Comparison of ENCODE assay signal across 8 cellular contexts in genomic region chr10:13219685-13220670, GRCh38. TPM values are rescaled to one million over a fixed set of nuclear protein-coding genes. Genes with fewer than 3 reads are reported as not detected.
DNase-seq lines count a peak whose midpoint lies in the region; ATAC-seq, FAIRE-seq and TF ChIP-seq lines count a peak whose summit lies in the region.

No MANE protein-coding gene starts in this region.

- intact Hi-C loops in gastrocnemius medialis (cut with DNase I; ENCODE audit: low total_unique reads): loop anchor here (2.0 to 5.0 kb wide), 3 partner anchors 35 to 77 kb away; no protein-coding TSS in a partner anchor

- TF ChIP-seq CTCF in bronchial epithelial cell (IDR thresholded peaks at IDR 0.05; ENCODE audit: insufficient read depth, low read length, severe bottlenecking) (peak; percentile 36), gastrocnemius medialis (IDR thresholded peaks at IDR 0.05 in 4 of 5, conservative IDR thresholded peaks at IDR 0.05 in 1 of 5) (peak in 2 of 5 experiments; percentile 11 to 20)

- TF ChIP-seq POLR2A in gastrocnemius medialis (IDR thresholded peaks at IDR 0.05): no peak

- H3K36me3 ChIP-seq in bronchial epithelial cell (ENCODE audit: control insufficient read depth, insufficient read depth, low read length) (no peaks in the 10 kb centered on the region), gastrocnemius medialis (no peaks in the 10 kb centered on the region)

- H3K27ac ChIP-seq in gastrocnemius medialis: peak overlapping the region; percentile 65 to 84 (median 78)

- ATAC-seq in gastrocnemius medialis (peak; percentile 94), GM19324 (IDR thresholded peaks at IDR 0.05; ENCODE audit: low FRiP score, unreplicated experiment) (no peak), HG03196 (IDR thresholded peaks at IDR 0.05; ENCODE audit: unreplicated experiment) (no peak)

- H3K4me3 ChIP-seq in bronchial epithelial cell (ENCODE audit: low read depth, low read length) (no peak overlapping the region), gastrocnemius medialis (peak overlapping the region in 3 of 4 donors; percentile 4 to 9 (median 4))

- H3K27me3 ChIP-seq in bronchial epithelial cell (ENCODE audit: control insufficient read depth, insufficient read depth, low read length) (no peaks in the 10 kb centered on the region), gastrocnemius medialis (no peaks in the 10 kb centered on the region)

- H3K9me3 ChIP-seq in gastrocnemius medialis: no peaks in the 10 kb centered on the region

- H3K4me1 ChIP-seq in gastrocnemius medialis: peaks cover 20 to 23% of the 10 kb centered on the region in 2 donors

- DNase-seq in DMS 273 (lab: John Stamatoyannopoulos, UW; ENCODE audit: unreplicated experiment): peak; percentile 23
- DNase-seq in DMS 273 treated with DMSO at 0.1 percent for 48 hours (lab: John Stamatoyannopoulos, UW): no peak
- peak; percentile 47 for DNase-seq in LHCN-M2 (ENCODE audit: low read depth)
- peak; percentile 32 for DNase-seq in bronchial epithelial cell (ENCODE audit: low read depth)
- peak; percentile 74 for DNase-seq in gastrocnemius medialis
- DNase-seq in NK-92 (lab: John Stamatoyannopoulos, UW; ENCODE audit: unreplicated experiment): no peak

- no peak for FAIRE-seq in bronchial epithelial cell (lab: Jason Lieb, UNC)

- in situ Hi-C loops in gastrocnemius medialis (cut with MboI; ENCODE audit: low sequenced_read_pairs in 4 of 4): no loop called here

RNA-seq across cellular contexts. Expression of gene UCMA, which starts 14.2 kb away (rescaled TPM):
- not detected in 2 replicates for total RNA-seq in LHCN-M2 (2014; rRNA removed)
- not detected for polyA plus RNA-seq in LHCN-M2 (2012)
- total RNA-seq in bronchial epithelial cell: not detected in 2 replicates
- total RNA-seq in gastrocnemius medialis: not detected

RNA-seq across cellular contexts. Expression of gene MCM10, which starts 58.6 kb away (rescaled TPM):
- total RNA-seq in LHCN-M2 (2014; rRNA removed) (26.1 and 29.6 TPM in 2 replicates), bronchial epithelial cell (under 0.01 and 0.38 TPM in 2 replicates), gastrocnemius medialis (1 to 10 TPM in 1 of 4 donors, under 1 TPM in 3; 0.64 to 1.5 (median 0.78) TPM)
- polyA plus RNA-seq in LHCN-M2 (2012): 5.9 TPM

Comparison
In these comparisons a context has a peak if more than half of its experiments do, and no peak if none do; other contexts are left out.
1. DNase-seq: peak in DMS 273 (single experiment), LHCN-M2 (single experiment), bronchial epithelial cell (single experiment) and gastrocnemius medialis (2 of 2); none in DMS 273 treated with DMSO at 0.1 percent for 48 hours (single experiment) and NK-92 (single experiment).
2. ATAC-seq: peak in gastrocnemius medialis (2 of 2); none in GM19324 (single experiment) and HG03196 (single experiment).
3. RNA of gene MCM10, which starts 58.6 kb away (total RNA-seq): 26.1 to 29.6 TPM in LHCN-M2; 0.64 to 1.5 TPM in gastrocnemius medialis and under 0.01 to 0.38 TPM in bronchial epithelial cell; every median in the first group is over 10 times any median in the second.